ENCODE assay signal across 10 cellular contexts in the genomic region with DNA sequence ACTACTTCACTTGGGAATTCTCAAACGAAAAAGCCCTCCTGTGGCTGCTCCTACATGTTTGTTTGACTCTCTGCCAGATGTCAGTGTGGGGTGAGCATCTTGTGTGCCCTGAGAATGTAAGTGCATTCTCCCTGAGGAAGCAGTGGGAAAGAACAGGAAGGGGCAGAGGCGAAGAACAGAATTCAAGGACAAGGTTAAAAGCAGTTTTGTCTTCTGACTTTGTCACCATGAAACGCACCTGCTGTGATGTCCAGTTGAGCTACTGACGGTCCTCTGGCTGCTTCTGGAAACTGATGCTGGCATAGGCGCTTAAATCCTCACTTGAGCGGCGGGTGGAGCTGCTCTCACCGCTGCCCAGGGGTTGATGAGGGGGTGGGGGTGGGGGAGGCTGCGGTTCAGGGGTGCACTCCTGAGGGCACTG. TPM values are rescaled to one million over a fixed set of nuclear protein-coding genes. Genes with fewer than 3 reads are reported as not detected.
DNase-seq lines count a peak whose midpoint lies in the region; ATAC-seq and TF ChIP-seq lines count a peak whose summit lies in the region.
"Had no signal": no experiment of that assay in that cellular context is flagged by ENCODE, and none has a peak within 500 bp of the region (broad histone marks: within the 10 kb centered on the region; RNA-seq: fewer than 3 reads in every experiment).

No MANE protein-coding gene starts in this region.

- H3K27me3 Mint-ChIP-seq in activated CD4-positive, alpha-beta T cell treated with anti-CD3 and anti-CD28 coated beads, Interleukin-2, amount 10 ng/mL, durations not matched to agents 24 days and 14 days: no peaks in the 10 kb centered on the region
- no peaks in the 10 kb centered on the region for H3K27me3 Mint-ChIP-seq in activated CD4-positive, alpha-beta T cell treated with anti-CD3 and anti-CD28 coated beads for 36 hours
- H3K27me3 Mint-ChIP-seq: activated naive CD8-positive, alpha-beta T cell had no signal

- CTCF ChIA-PET in activated CD4-positive, alpha-beta T cell treated with anti-CD3 and anti-CD28 coated beads for 36 hours (lab: Charles Lee): interaction anchor here (0.6 to 1.3 kb wide), 3 partner anchors 8 to 906 kb away, joined by 3 read pairs; no protein-coding TSS in a partner anchor

- peaks cover 4% of the 10 kb centered on the region for H3K36me3 Mint-ChIP-seq in activated CD4-positive, alpha-beta T cell treated with anti-CD3 and anti-CD28 coated beads, Interleukin-2, amount 10 ng/mL, durations not matched to agents 24 days and 14 days (ENCODE audit: low read depth)
- H3K36me3 Mint-ChIP-seq in activated CD4-positive, alpha-beta T cell treated with anti-CD3 and anti-CD28 coated beads for 36 hours (ENCODE audit: low read depth): peaks cover 9% of the 10 kb centered on the region

- peaks cover 42% of the 10 kb centered on the region for H3K4me1 Mint-ChIP-seq in activated CD4-positive, alpha-beta T cell treated with anti-CD3 and anti-CD28 coated beads, Interleukin-2, amount 10 ng/mL, durations not matched to agents 24 days and 14 days
- H3K4me1 Mint-ChIP-seq in activated CD4-positive, alpha-beta T cell treated with anti-CD3 and anti-CD28 coated beads for 36 hours: peaks cover 33% of the 10 kb centered on the region

- H3K4me1 ChIP-seq in tibial nerve: peaks cover 0 to 78% (median 30%) of the 10 kb centered on the region in 4 donors

- DNase-seq in activated CD4-positive, alpha-beta T cell treated with anti-CD3 and anti-CD28 coated beads, Interleukin-2, amount 10 ng/mL, durations not matched to agents 24 days and 14 days: no peak
- no peak for DNase-seq in activated CD4-positive, alpha-beta T cell treated with anti-CD3 and anti-CD28 coated beads for 36 hours
- DNase-seq in amniotic epithelial cell (ENCODE audit: low read depth) (peak; percentile 84), left kidney (ENCODE audit: low read depth, low spot score) (peak; percentile 48), tibial nerve (ENCODE audit: low spot score in 2 of 2) (no peak), islet precursor cell (no peak), NCI-H146 (lab: John Stamatoyannopoulos, UW) (no peak)

- intact Hi-C loops in activated CD4-positive, alpha-beta T cell treated with anti-CD3 and anti-CD28 coated beads, Interleukin-2, amount 10 ng/mL, durations not matched to agents 24 days and 14 days (cut with micrococcal nuclease): loop anchor here (5.0 to 10.0 kb wide), 4 partner anchors 77 to 670 kb away; partner anchors contain the start of gene MFF
- intact Hi-C loops in activated CD4-positive, alpha-beta T cell treated with anti-CD3 and anti-CD28 coated beads for 36 hours (cut with DNase I, micrococcal nuclease): loop anchor here (5.0 to 10.0 kb wide), 4 partner anchors 370 to 1870 kb away; partner anchors contain the start of gene MFF (in 1 of the 2)

- TF ChIP-seq CTCF in tibial nerve (IDR thresholded peaks at IDR 0.05): no peak

- no peaks in the 10 kb centered on the region for H3K9me3 Mint-ChIP-seq in activated CD4-positive, alpha-beta T cell treated with anti-CD3 and anti-CD28 coated beads, Interleukin-2, amount 10 ng/mL, durations not matched to agents 24 days and 14 days
- H3K9me3 Mint-ChIP-seq in activated CD4-positive, alpha-beta T cell treated with anti-CD3 and anti-CD28 coated beads for 36 hours (ENCODE audit: low read depth): no peaks in the 10 kb centered on the region
- H3K9me3 Mint-ChIP-seq: CD8-positive, alpha-beta T cell had no signal

- no peak overlapping the region for H3K27ac Mint-ChIP-seq in activated CD4-positive, alpha-beta T cell treated with anti-CD3 and anti-CD28 coated beads, Interleukin-2, amount 10 ng/mL, durations not matched to agents 24 days and 14 days
- H3K27ac Mint-ChIP-seq in activated CD4-positive, alpha-beta T cell treated with anti-CD3 and anti-CD28 coated beads for 36 hours: no peak overlapping the region
- H3K27ac Mint-ChIP-seq: CD8-positive, alpha-beta T cell had no signal

- peak overlapping the region; percentile 44 for H3K4me3 Mint-ChIP-seq in activated CD4-positive, alpha-beta T cell treated with anti-CD3 and anti-CD28 coated beads, Interleukin-2, amount 10 ng/mL, durations not matched to agents 24 days and 14 days
- H3K4me3 Mint-ChIP-seq in activated CD4-positive, alpha-beta T cell treated with anti-CD3 and anti-CD28 coated beads for 36 hours: no peak overlapping the region
- H3K4me3 Mint-ChIP-seq: CD8-positive, alpha-beta T cell had no signal

- POLR2A ChIA-PET in activated CD4-positive, alpha-beta T cell treated with anti-CD3 and anti-CD28 coated beads for 36 hours (lab: Charles Lee): no interaction called here

- no peaks in the 10 kb centered on the region for H3K9me3 ChIP-seq in tibial nerve

- H3K36me3 ChIP-seq in tibial nerve: peaks cover 0 to 23% (median 0%) of the 10 kb centered on the region in 3 donors

- H3K4me3 ChIP-seq in tibial nerve: peak overlapping the region in 3 of 4 donors; percentile 20 to 33 (median 22)

- no peak for TF ChIP-seq POLR2A in tibial nerve (IDR thresholded peaks at IDR 0.05)

- peak overlapping the region; percentile 57 to 99 (median 96) for H3K27ac ChIP-seq in tibial nerve

- no peaks in the 10 kb centered on the region for H3K27me3 ChIP-seq in tibial nerve

- no peak for ATAC-seq in activated CD4-positive, alpha-beta T cell treated with anti-CD3 and anti-CD28 coated beads for 36 hours
- no peak for ATAC-seq in GM21576 (IDR thresholded peaks at IDR 0.05; ENCODE audit: unreplicated experiment)
- ATAC-seq: CD8-positive, alpha-beta T cell had no signal

- TF ChIP-seq EP300 in tibial nerve (IDR thresholded peaks at IDR 0.05): peak in 1 of 2 donors; percentile 8

- WGBS in tibial nerve, 2 donors: 25 to 35% methylated on average over 9 of the region's 9 CpGs

RNA-seq across cellular contexts. Expression of gene IRS1, which starts 4.9 kb away (rescaled TPM):
- 4.7 and 4.8 TPM in 2 replicates for total RNA-seq in activated CD4-positive, alpha-beta T cell treated with anti-CD3 and anti-CD28 coated beads, Interleukin-2, amount 10 ng/mL, durations not matched to agents 24 days and 14 days
- total RNA-seq in activated CD4-positive, alpha-beta T cell treated with anti-CD3 and anti-CD28 coated beads for 36 hours: 1 to 10 TPM; 2.6 to 3.3 TPM
- total RNA-seq in tibial nerve: 10 to 100 TPM in 3 of 4 donors, 1 to 10 TPM in 1; 9.4 to 11.7 (median 11.2) TPM

RNA-seq across cellular contexts. Expression of gene RHBDD1, which starts 41.1 kb away (rescaled TPM):
- total RNA-seq in activated CD4-positive, alpha-beta T cell treated with anti-CD3 and anti-CD28 coated beads, Interleukin-2, amount 10 ng/mL, durations not matched to agents 24 days and 14 days: 41.3 and 44.7 TPM in 2 replicates
- 10 to 100 TPM; 38.1 to 49.0 TPM for total RNA-seq in activated CD4-positive, alpha-beta T cell treated with anti-CD3 and anti-CD28 coated beads for 36 hours
- total RNA-seq in tibial nerve: 10 to 100 TPM; 14.9 to 29.4 (median 25.0) TPM

Comparison
In these comparisons a context has a peak if more than half of its experiments do, and no peak if none do; other contexts are left out.
1. DNase-seq: peak in amniotic epithelial cell (single experiment) and left kidney (single experiment); none in activated CD4-positive, alpha-beta T cell treated with anti-CD3 and anti-CD28 coated beads, Interleukin-2, amount 10 ng/mL, durations not matched to agents 24 days and 14 days (single experiment), activated CD4-positive, alpha-beta T cell treated with anti-CD3 and anti-CD28 coated beads for 36 hours (single experiment), tibial nerve (0 of 2), islet precursor cell (single experiment) and NCI-H146 (single experiment).